In the genomic region with DNA sequence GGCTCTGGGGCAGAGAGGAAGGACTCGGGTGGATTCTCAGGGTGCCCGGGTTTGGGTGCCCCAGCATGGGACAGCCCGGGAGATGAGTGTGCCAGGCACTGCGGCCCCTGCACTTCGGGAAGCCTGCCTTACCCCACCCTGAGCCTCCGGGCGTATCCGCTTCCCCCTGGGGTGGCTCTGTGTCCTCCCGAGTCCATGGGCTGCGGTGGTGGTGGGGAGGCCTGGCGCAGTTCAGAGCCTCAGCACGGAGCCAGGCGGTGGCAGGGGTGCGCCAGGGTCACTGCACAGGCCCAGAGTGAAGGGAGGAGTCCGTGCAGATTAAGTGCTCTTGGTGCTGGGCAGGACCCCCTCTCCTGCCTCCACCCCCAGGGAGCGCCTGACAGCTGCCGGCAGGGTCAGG, we compare ENCODE assay signal across 10 cellular contexts.
DNase-seq lines count a peak whose midpoint lies in the region; ATAC-seq and TF ChIP-seq lines count a peak whose summit lies in the region.
"Had no signal": no experiment of that assay in that cellular context is flagged by ENCODE, and none has a peak within 500 bp of the region (broad histone marks: within the 10 kb centered on the region; RNA-seq: fewer than 3 reads in every experiment).

No MANE protein-coding gene starts in this region.

- no peak for TF ChIP-seq CTCF in RWPE2 (IDR thresholded peaks at IDR 0.05; ENCODE audit: poor library complexity, severe bottlenecking)

- H3K36me3 Mint-ChIP-seq in stimulated activated naive B cell treated with anti-CD40 and anti-IgM and Interleukin-4, amounts not matched to agents 10 μg/mL and 1 μg/mL and 100 μg/mL, for 72 hours = peaks cover 15 to 16% of the 10 kb centered on the region in 2 donors

- DNase-seq in RWPE2 (ENCODE audit: low spot score) (no peak), head of caudate nucleus (peak in 22 of 42 donors; percentile 24 to 86 (median 66)), HPDE6-E6E7 (ENCODE audit: extremely low spot score) (no peak), NCI-H345 treated with DMSO at 0.1 percent for 48 hours (lab: John Stamatoyannopoulos, UW; ENCODE audit: unreplicated experiment) (no peak)
- DNase-seq in stimulated activated naive B cell treated with anti-CD40 and anti-IgM and Interleukin-4, amounts not matched to agents 10 μg/mL and 1 μg/mL and 100 μg/mL, for 72 hours = no peak
- DNase-seq: activated T-cell treated with anti-CD3 and anti-CD28 coated beads for 4 hours; HFFc6; NCI-H2107; stimulated activated CD4-positive, alpha-beta T cell treated with anti-CD3 and anti-CD28 coated beads, Interleukin-2, amount 100 ng/mL, for 48 hours had no signal

- no peak overlapping the region for H3K4me3 Mint-ChIP-seq in stimulated activated naive B cell treated with anti-CD40 and anti-IgM and Interleukin-4, amounts not matched to agents 10 μg/mL and 1 μg/mL and 100 μg/mL, for 72 hours
- H3K4me3 Mint-ChIP-seq: HFFc6 had no signal

- intact Hi-C loops in head of caudate nucleus (cut with DNase I) = no loop called here

- peak overlapping the region; percentile 56 for H3K27ac Mint-ChIP-seq in stimulated activated naive B cell treated with anti-CD40 and anti-IgM and Interleukin-4, amounts not matched to agents 10 μg/mL and 1 μg/mL and 100 μg/mL, for 72 hours
- H3K27ac Mint-ChIP-seq: HFFc6 had no signal

- H3K4me1 Mint-ChIP-seq in stimulated activated naive B cell treated with anti-CD40 and anti-IgM and Interleukin-4, amounts not matched to agents 10 μg/mL and 1 μg/mL and 100 μg/mL, for 72 hours = peaks cover 0 to 1% of the 10 kb centered on the region in 2 donors

- H3K9me3 Mint-ChIP-seq in stimulated activated naive B cell treated with anti-CD40 and anti-IgM and Interleukin-4, amounts not matched to agents 10 μg/mL and 1 μg/mL and 100 μg/mL, for 72 hours = no peaks in the 10 kb centered on the region
- H3K9me3 Mint-ChIP-seq: HFFc6 had no signal

- no peaks in the 10 kb centered on the region for H3K4me1 ChIP-seq in RWPE2 (ENCODE audit: insufficient read depth, poor library complexity, severe bottlenecking)

- H3K27me3 ChIP-seq in RWPE2 (ENCODE audit: insufficient read depth, poor library complexity, severe bottlenecking) = no peaks in the 10 kb centered on the region

- H3K9me3 ChIP-seq in RWPE2 (ENCODE audit: severe bottlenecking) = no peaks in the 10 kb centered on the region

- ATAC-seq in RWPE2 (ENCODE audit: low read depth) (peak; percentile 4), HG03565 (IDR thresholded peaks at IDR 0.05; ENCODE audit: unreplicated experiment) (no peak)
- peak in 1 of 2 donors; percentile 6 for ATAC-seq in stimulated activated naive B cell treated with anti-CD40 and anti-IgM and Interleukin-4, amounts not matched to agents 10 μg/mL and 1 μg/mL and 100 μg/mL, for 72 hours (replicated peaks)

- peaks cover 12% of the 10 kb centered on the region for H3K36me3 ChIP-seq in RWPE2 (ENCODE audit: low read depth)

- peaks cover 14 to 26% of the 10 kb centered on the region in 2 donors for H3K27me3 Mint-ChIP-seq in stimulated activated naive B cell treated with anti-CD40 and anti-IgM and Interleukin-4, amounts not matched to agents 10 μg/mL and 1 μg/mL and 100 μg/mL, for 72 hours

- H3K4me3 ChIP-seq in RWPE2 (ENCODE audit: severe bottlenecking) = no peak overlapping the region

- H3K27ac ChIP-seq in RWPE2 (ENCODE audit: poor library complexity, severe bottlenecking) = no peak overlapping the region

Comparison
In these comparisons a context has a peak if more than half of its experiments do, and no peak if none do; other contexts are left out.
1. DNase-seq: peak in head of caudate nucleus (22 of 42); none in RWPE2 (single experiment), stimulated activated naive B cell treated with anti-CD40 and anti-IgM and Interleukin-4, amounts not matched to agents 10 μg/mL and 1 μg/mL and 100 μg/mL, for 72 hours (single experiment), HPDE6-E6E7 (single experiment) and NCI-H345 treated with DMSO at 0.1 percent for 48 hours (single experiment).